ENCODE assay signal across 8 cellular contexts in the genomic region with DNA sequence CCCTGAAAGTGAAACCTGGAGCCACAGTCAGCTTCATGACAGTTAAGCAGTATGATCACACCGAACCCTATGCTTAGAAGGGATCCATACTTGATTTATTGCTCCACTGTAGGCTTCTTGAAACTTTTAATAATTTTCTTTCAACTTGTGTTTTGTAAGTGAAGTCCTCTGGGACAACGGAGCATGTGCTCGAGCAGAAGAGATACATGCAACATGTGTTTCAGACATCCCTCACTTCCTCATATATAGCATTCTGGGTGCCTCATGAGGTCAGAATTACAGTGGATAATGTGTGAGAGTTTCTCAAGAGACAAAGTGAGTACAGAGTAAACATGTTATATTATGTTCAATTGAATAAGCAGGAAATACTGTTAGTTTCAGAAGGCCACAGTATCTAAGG.
"Had no signal": no experiment of that assay in that cellular context is flagged by ENCODE, and none has a peak within 500 bp of the region (broad histone marks: within the 10 kb centered on the region; RNA-seq: fewer than 3 reads in every experiment).

No MANE protein-coding gene starts in this region.

- H3K4me2 ChIP-seq: GM23338, KMS-11 had no signal

- H3K27ac ChIP-seq: KMS-11 had no signal

- DNase-seq: H9, HCEC 1CT, KBM-7 had no signal

- H3K4me3 ChIP-seq: GM23338 had no signal

- H2AFZ ChIP-seq: GM23338 had no signal

- H3K9ac ChIP-seq: KMS-11 had no signal

- FAIRE-seq: H1, H54, HTR-8/SVneo had no signal

- ATAC-seq: GM23338 had no signal
